Comparison of ENCODE assay signal across 8 cellular contexts in the genomic region with DNA sequence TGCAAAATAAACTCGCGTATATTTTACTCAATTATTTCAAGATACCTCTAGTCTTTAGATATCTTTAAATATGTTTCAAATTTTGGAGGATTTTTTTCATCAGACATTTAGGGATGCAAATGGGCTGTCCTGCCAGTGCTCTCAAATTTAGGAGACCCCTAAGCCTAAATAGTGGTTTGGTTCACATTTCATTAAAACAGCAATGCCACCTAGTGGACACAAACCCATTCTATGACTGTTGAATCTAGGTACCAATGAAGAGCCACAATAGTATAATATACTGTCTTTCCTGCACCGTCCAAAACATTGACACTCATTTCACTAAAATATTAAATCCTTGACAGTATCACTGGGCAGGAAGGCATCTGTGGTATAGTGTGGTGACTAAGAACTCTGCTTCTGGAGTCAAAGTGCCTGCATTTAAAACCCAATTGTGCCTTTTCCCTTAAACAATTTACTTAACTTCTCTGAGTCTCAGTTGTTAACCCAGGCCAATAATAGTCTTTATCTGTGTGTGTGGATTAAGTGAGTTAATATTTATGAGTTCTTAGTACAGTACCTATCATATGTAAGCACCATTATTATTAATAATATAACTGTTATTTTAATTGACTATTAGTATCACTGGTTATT.
DNase-seq lines count a peak whose midpoint lies in the region; ATAC-seq and TF ChIP-seq lines count a peak whose summit lies in the region.

No MANE protein-coding gene starts in this region.

- WGBS in GM23248 (ENCODE audit: low coverage in 1 of 2, low lambda C conversion rate in 2 of 2, missing lambda C conversion rate in 2 of 2), 2 experiments: 65 to 82% methylated on average over 3 of the region's 3 CpGs

- H3K9me3 Mint-ChIP-seq in activated CD8-positive, alpha-beta memory T cell treated with anti-CD3 and anti-CD28 coated beads, Interleukin-2, amount 10 ng/mL, durations not matched to agents 7 days and 5 days (ENCODE audit: low read depth): no peaks in the 10 kb centered on the region

- H3K4me1 ChIP-seq in DND-41 (ENCODE audit: insufficient read depth, low read length) (no peaks in the 10 kb centered on the region), GM23248 (ENCODE audit: insufficient read depth) (no peaks in the 10 kb centered on the region), OCI-LY3 (ENCODE audit: low read length) (no peaks in the 10 kb centered on the region; the same call in 1 of the 2 replicates)

- H3K9me3 ChIP-seq in DND-41 (ENCODE audit: insufficient read depth, low read length, severe bottlenecking): no peaks in the 10 kb centered on the region
- no peaks in the 10 kb centered on the region for H3K9me3 ChIP-seq in GM23248 (ENCODE audit: low read depth)
- no peaks in the 10 kb centered on the region for H3K9me3 ChIP-seq in OCI-LY3 (ENCODE audit: insufficient read depth, low read length)

- no peak overlapping the region for H2AFZ ChIP-seq in DND-41 (ENCODE audit: low read depth, low read length)
- no peak overlapping the region for H2AFZ ChIP-seq in GM23248
- H2AFZ ChIP-seq in OCI-LY3 (ENCODE audit: low read depth, low read length): no peak overlapping the region

- H3K27ac Mint-ChIP-seq in activated CD8-positive, alpha-beta memory T cell treated with anti-CD3 and anti-CD28 coated beads, Interleukin-2, amount 10 ng/mL, durations not matched to agents 7 days and 5 days: no peak overlapping the region

- H3K27ac ChIP-seq in DND-41 (ENCODE audit: low read length) (no peak overlapping the region), GM23248 (no peak overlapping the region), OCI-LY3 (ENCODE audit: low read length) (no peak overlapping the region)

- no peaks in the 10 kb centered on the region for H3K36me3 Mint-ChIP-seq in activated CD8-positive, alpha-beta memory T cell treated with anti-CD3 and anti-CD28 coated beads, Interleukin-2, amount 10 ng/mL, durations not matched to agents 7 days and 5 days

- H3K27me3 ChIP-seq in DND-41 (ENCODE audit: insufficient read depth, low read length, poor library complexity) (no peaks in the 10 kb centered on the region), GM23248 (replicated peaks; ENCODE audit: insufficient read depth) (peaks cover 7% of the 10 kb centered on the region; the same call in 1 of the 2 replicates), OCI-LY3 (ENCODE audit: low read depth, low read length) (peaks cover 6% of the 10 kb centered on the region)

- no peaks in the 10 kb centered on the region; the same call in 1 of the 2 replicates for H4K20me1 ChIP-seq in DND-41 (ENCODE audit: insufficient read depth, low read length)
- no peaks in the 10 kb centered on the region for H4K20me1 ChIP-seq in GM23248 (ENCODE audit: insufficient read depth)
- H4K20me1 ChIP-seq in OCI-LY3 (ENCODE audit: insufficient read depth, low read length): no peaks in the 10 kb centered on the region

- peaks cover 10% of the 10 kb centered on the region for H3K27me3 Mint-ChIP-seq in activated CD8-positive, alpha-beta memory T cell treated with anti-CD3 and anti-CD28 coated beads, Interleukin-2, amount 10 ng/mL, durations not matched to agents 7 days and 5 days

- peaks cover 94% of the 10 kb centered on the region for H3K36me3 ChIP-seq in DND-41 (ENCODE audit: insufficient read depth, low read length)
- H3K36me3 ChIP-seq in GM23248 (ENCODE audit: low read depth): no peaks in the 10 kb centered on the region
- no peaks in the 10 kb centered on the region for H3K36me3 ChIP-seq in OCI-LY3 (replicated peaks; ENCODE audit: low read depth, low read length)

- ATAC-seq in DND-41 (ENCODE audit: insufficient read depth, low read depth) (peak; percentile 84), GM18870 (IDR thresholded peaks at IDR 0.05; ENCODE audit: unreplicated experiment) (no peak)
- no peak for ATAC-seq in activated CD8-positive, alpha-beta memory T cell treated with anti-CD3 and anti-CD28 coated beads, Interleukin-2, amount 10 ng/mL, durations not matched to agents 7 days and 5 days

- H3K9ac ChIP-seq in DND-41 (ENCODE audit: low read depth, low read length) (no peak overlapping the region), GM23248 (no peak overlapping the region), OCI-LY3 (ENCODE audit: low read length) (no peak overlapping the region)

- peak; percentile 11 for DNase-seq in DND-41
- peak; percentile 24 for DNase-seq in GM23248
- DNase-seq in germinal center (ENCODE audit: low spot score): peak; percentile 6
- DNase-seq in NK-92 (lab: John Stamatoyannopoulos, UW; ENCODE audit: unreplicated experiment): no peak
- no peak for DNase-seq in activated CD8-positive, alpha-beta memory T cell treated with anti-CD3 and anti-CD28 coated beads, Interleukin-2, amount 10 ng/mL, durations not matched to agents 7 days and 5 days
- DNase-seq in stimulated activated naive CD4-positive, alpha-beta T cell (lab: John Stamatoyannopoulos, UW): no peak

- in situ Hi-C loops in GM23248 (cut with MboI): loop anchor here (25.0 kb wide), 1 partner anchor 108 kb away; no protein-coding TSS in a partner anchor

- no peak overlapping the region for H3K4me2 ChIP-seq in DND-41 (ENCODE audit: insufficient read depth, low read length)
- H3K4me2 ChIP-seq in GM23248 (ENCODE audit: unreplicated experiment): no peak overlapping the region
- no peak overlapping the region for H3K4me2 ChIP-seq in OCI-LY3 (ENCODE audit: low read length)

- H3K4me3 ChIP-seq in DND-41 (ENCODE audit: low read depth in 1 of 2, low read length in 2 of 2): no peak overlapping the region
- no peak overlapping the region for H3K4me3 ChIP-seq in GM23248
- no peak overlapping the region for H3K4me3 ChIP-seq in OCI-LY3 (ENCODE audit: low read length)

- no peak overlapping the region for H3K4me3 Mint-ChIP-seq in activated CD8-positive, alpha-beta memory T cell treated with anti-CD3 and anti-CD28 coated beads, Interleukin-2, amount 10 ng/mL, durations not matched to agents 7 days and 5 days

- H3K79me2 ChIP-seq in DND-41 (ENCODE audit: insufficient read depth, low read length) (peaks cover 12% of the 10 kb centered on the region), GM23248 (ENCODE audit: insufficient read depth) (no peaks in the 10 kb centered on the region), OCI-LY3 (ENCODE audit: low read length) (no peaks in the 10 kb centered on the region)

- CTCF ChIA-PET in activated CD8-positive, alpha-beta memory T cell treated with anti-CD3 and anti-CD28 coated beads, Interleukin-2, amount 10 ng/mL, durations not matched to agents 7 days and 5 days (lab: Charles Lee): no interaction called here

- no peaks in the 10 kb centered on the region for H3F3A ChIP-seq in GM23248 (ENCODE audit: insufficient read depth)

- H3K9me2 ChIP-seq in GM23248 (ENCODE audit: insufficient read depth): no peaks in the 10 kb centered on the region

- H3K4me1 Mint-ChIP-seq in activated CD8-positive, alpha-beta memory T cell treated with anti-CD3 and anti-CD28 coated beads, Interleukin-2, amount 10 ng/mL, durations not matched to agents 7 days and 5 days: no peaks in the 10 kb centered on the region

- TF ChIP-seq CTCF in DND-41 (IDR thresholded peaks at IDR 0.05; ENCODE audit: borderline replicate concordance, extremely low read depth, low read length, poor library complexity, severe bottlenecking): peak; percentile 70
- TF ChIP-seq CTCF in OCI-LY3 (IDR thresholded peaks at IDR 0.05; ENCODE audit: low read depth, low read length): peak; percentile 84

Comparison
In these comparisons a context has a peak if more than half of its experiments do, and no peak if none do; other contexts are left out.
1. DNase-seq: peak in DND-41 (single experiment), GM23248 (single experiment) and germinal center (single experiment); none in NK-92 (single experiment), activated CD8-positive, alpha-beta memory T cell treated with anti-CD3 and anti-CD28 coated beads, Interleukin-2, amount 10 ng/mL, durations not matched to agents 7 days and 5 days (single experiment) and stimulated activated naive CD4-positive, alpha-beta T cell (0 of 6).